8 cellular contexts compared by ENCODE assay signal in genomic region chr1:1013105-1013921, GRCh38. TPM values are rescaled to one million over a fixed set of nuclear protein-coding genes. Genes with fewer than 3 reads are reported as not detected.
DNase-seq lines count a peak whose midpoint lies in the region; ATAC-seq and TF ChIP-seq lines count a peak whose summit lies in the region.

Gene ISG15 (plus strand): TSS chr1:1013497. CDS start chr1:1013574, 77 bp downstream.

- H3K9me2 ChIP-seq in OCI-LY1 (ENCODE audit: low read depth, low read length) = no peaks in the 10 kb centered on the region

- H2AFZ ChIP-seq in OCI-LY1 (ENCODE audit: low read length) = 0 out of 2 replicates have a peak within 1 kb of the TSS, but pooled peaks have one; percentile 32

- TF ChIP-seq POLR2A in GM19099 (IDR thresholded peaks at IDR 0.05; ENCODE audit: extremely low read depth, insufficient read length, low read depth) = peak; percentile 98

- no peaks in the 10 kb centered on the region for H3K9me3 ChIP-seq in BE2C
- H3K9me3 ChIP-seq in OCI-LY1 (ENCODE audit: low read length) = no peaks in the 10 kb centered on the region

- H3K27me3 ChIP-seq in BE2C (no peaks in the 10 kb centered on the region), OCI-LY1 (ENCODE audit: insufficient read depth, low read length) (no peaks in the 10 kb centered on the region)

- H3K4me2 ChIP-seq in OCI-LY1 (ENCODE audit: low read length) = peak within 1 kb of the TSS; percentile 88

- ATAC-seq in HG03378 (IDR thresholded peaks at IDR 0.05; ENCODE audit: unreplicated experiment) = peak; percentile 83

- peak; percentile 78 for DNase-seq in BE2C
- peak; percentile 78 for DNase-seq in activated T-cell treated with anti-CD3 and anti-CD28 coated beads for 24 hours (ENCODE audit: low read depth)
- DNase-seq in epithelial cell of prostate (ENCODE audit: low read depth, low spot score) = peak; percentile 40
- DNase-seq in mucosa of gallbladder (ENCODE audit: low spot score) = peak; percentile 94
- peak; percentile 76 to 78 for DNase-seq in stimulated activated CD8-positive, alpha-beta memory T cell treated with anti-CD3 and anti-CD28 coated beads, Interleukin-4, amount 100 ng/mL, for 4 hours (ENCODE audit: low read depth in 2 of 2, low spot score in 1 of 2)

- H3K9ac ChIP-seq in OCI-LY1 (ENCODE audit: low read length) = peak within 1 kb of the TSS; percentile 73

- H3K36me3 ChIP-seq in BE2C (no peaks in the 10 kb centered on the region), OCI-LY1 (ENCODE audit: insufficient read depth, low read length) (no peaks in the 10 kb centered on the region; the same call in 1 of the 2 replicates)

- H3K4me3 ChIP-seq in BE2C (ENCODE audit: low read depth, low read length) = peak within 1 kb of the TSS; percentile 85
- H3K4me3 ChIP-seq in OCI-LY1 (ENCODE audit: low read depth, low read length, poor library complexity, severe bottlenecking) = peak within 1 kb of the TSS; percentile 80

- H3K79me2 ChIP-seq in OCI-LY1 (ENCODE audit: insufficient read depth, low read length) = no peaks in the 10 kb centered on the region

- no peaks in the 10 kb centered on the region for H3F3A ChIP-seq in OCI-LY1 (ENCODE audit: insufficient read depth, low read length)

- H3K4me1 ChIP-seq in BE2C (peaks cover 5% of the 10 kb centered on the region; the same call in 1 of the 2 replicates), OCI-LY1 (ENCODE audit: insufficient read depth, low read length, severe bottlenecking) (peaks cover 23% of the 10 kb centered on the region)

- H3K27ac ChIP-seq in OCI-LY1 (ENCODE audit: low read depth, low read length, poor library complexity, severe bottlenecking) (peak within 1 kb of the TSS; percentile 55), epithelial cell of prostate (peak within 1 kb of the TSS; percentile 46)

- H4K20me1 ChIP-seq in OCI-LY1 (ENCODE audit: insufficient read depth, low read length) = no peaks in the 10 kb centered on the region

- TF ChIP-seq CTCF in BE2C (IDR thresholded peaks at IDR 0.05; ENCODE audit: low read depth, low read length) (no peak), OCI-LY1 (IDR thresholded peaks at IDR 0.05; ENCODE audit: low read length) (no peak)

RNA-seq across cellular contexts. Expression of gene ISG15, which starts in this region (rescaled TPM):
- polyA plus RNA-seq in BE2C (2012; ENCODE audit: insufficient read depth, insufficient read length, low read depth) = 33.8 TPM
- total RNA-seq in mucosa of gallbladder = 41.5 TPM

Comparison
In these comparisons a context has a peak if more than half of its experiments do, and no peak if none do; other contexts are left out.
1. Peak in every context shown above with its lines: DNase-seq, ATAC-seq, H3K4me3 ChIP-seq and H3K27ac ChIP-seq.
2. DNase-seq: peak in every context shown above with its lines; median percentile 94 in mucosa of gallbladder; 78 in BE2C; 78 in activated T-cell treated with anti-CD3 and anti-CD28 coated beads for 24 hours; 77 in stimulated activated CD8-positive, alpha-beta memory T cell treated with anti-CD3 and anti-CD28 coated beads, Interleukin-4, amount 100 ng/mL, for 4 hours; 40 in epithelial cell of prostate.